ENCODE assay signal across 29 cellular contexts in the genomic region with DNA sequence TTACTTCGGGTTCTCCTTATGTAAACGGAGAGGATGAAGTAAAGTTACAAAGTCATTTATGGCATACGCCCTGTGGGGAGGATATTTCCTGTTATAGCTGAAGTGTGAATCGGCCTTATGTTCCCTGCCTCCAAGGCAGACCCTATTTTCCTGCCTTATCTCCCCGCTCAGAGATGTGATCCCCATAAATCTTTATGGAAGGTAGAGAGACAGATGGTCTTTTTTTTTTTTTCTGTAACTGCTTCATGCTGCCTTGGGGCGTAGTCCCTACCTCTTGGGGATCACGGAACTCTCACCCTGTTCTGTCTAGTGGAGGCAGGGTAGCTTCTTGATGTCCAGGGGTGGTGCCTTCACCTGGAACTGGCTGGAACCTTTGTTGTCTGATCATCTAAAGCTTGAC.
"Had no signal": no experiment of that assay in that cellular context is flagged by ENCODE, and none has a peak within 500 bp of the region (broad histone marks: within the 10 kb centered on the region; RNA-seq: fewer than 3 reads in every experiment).

No MANE protein-coding gene starts in this region.

- DNase-seq: activated CD4-positive, alpha-beta memory T cell treated with anti-CD3 and anti-CD28 coated beads, Interleukin-2, amount 10 ng/mL, durations not matched to agents 7 days and 5 days; activated CD4-positive, alpha-beta T cell treated with anti-CD3 and anti-CD28 coated beads for 1 hour; activated CD4-positive, alpha-beta T cell treated with anti-CD3 and anti-CD28 coated beads, Interleukin-2, amount 10 ng/mL, durations not matched to agents 7 days and 5 days; activated CD8-positive, alpha-beta memory T cell treated with anti-CD3 and anti-CD28 coated beads, Interleukin-2, amount 10 ng/mL, durations not matched to agents 7 days and 5 days; activated naive CD4-positive, alpha-beta T cell treated with Interleukin-2 at 50 U/mL for 16 hours; activated T-cell treated with anti-CD3 and anti-CD28 coated beads, Interleukin-2, amount 50 U/mL, for 72 hours; anterior cingulate cortex; body of pancreas; cortex of kidney; effector memory CD8-positive, alpha-beta T cell; foreskin fibroblast; heart right ventricle; left ventricle myocardium inferior; naive B cell; nucleus accumbens; pancreas; sigmoid colon; stimulated activated CD4-positive, alpha-beta T cell treated with anti-CD3 and anti-CD28 coated beads, Interleukin-15, amount 100 ng/mL, for 24 hours; stimulated activated CD4-positive, alpha-beta T cell treated with anti-CD3 and anti-CD28 coated beads, Interleukin-2, amount 100 ng/mL, for 24 hours; stimulated activated naive B cell treated with anti-CD40 and anti-IgM and Interleukin-4, amounts not matched to agents 10 μg/mL and 1 μg/mL and 100 μg/mL, for 72 hours; stomach; thyroid gland had no signal

- H3K4me3 Mint-ChIP-seq: activated CD4-positive, alpha-beta memory T cell treated with anti-CD3 and anti-CD28 coated beads, Interleukin-2, amount 10 ng/mL, durations not matched to agents 7 days and 5 days; activated CD4-positive, alpha-beta T cell treated with anti-CD3 and anti-CD28 coated beads, Interleukin-2, amount 10 ng/mL, durations not matched to agents 7 days and 5 days; activated CD8-positive, alpha-beta memory T cell treated with anti-CD3 and anti-CD28 coated beads, Interleukin-2, amount 10 ng/mL, durations not matched to agents 7 days and 5 days; activated naive CD8-positive, alpha-beta T cell; activated T-cell treated with anti-CD3 and anti-CD28 coated beads, Interleukin-2, amount 50 U/mL, for 72 hours; effector memory CD8-positive, alpha-beta T cell; neural crest cell; stimulated activated naive B cell treated with anti-CD40 and anti-IgM and Interleukin-4, amounts not matched to agents 10 μg/mL and 1 μg/mL and 100 μg/mL, for 72 hours; WTC11 had no signal

- H3K4me1 Mint-ChIP-seq: activated CD4-positive, alpha-beta memory T cell treated with anti-CD3 and anti-CD28 coated beads, Interleukin-2, amount 10 ng/mL, durations not matched to agents 7 days and 5 days; activated CD4-positive, alpha-beta T cell treated with anti-CD3 and anti-CD28 coated beads, Interleukin-2, amount 10 ng/mL, durations not matched to agents 7 days and 5 days; activated CD8-positive, alpha-beta memory T cell treated with anti-CD3 and anti-CD28 coated beads, Interleukin-2, amount 10 ng/mL, durations not matched to agents 7 days and 5 days; naive B cell; neural crest cell; stimulated activated naive B cell treated with anti-CD40 and anti-IgM and Interleukin-4, amounts not matched to agents 10 μg/mL and 1 μg/mL and 100 μg/mL, for 72 hours had no signal

- H3K4me3 ChIP-seq: body of pancreas, heart right ventricle, left ventricle myocardium inferior, lung, pancreas, prostate gland, sigmoid colon, SK-N-MC, smooth muscle cell, stomach, thyroid gland had no signal

- ATAC-seq: activated CD8-positive, alpha-beta memory T cell treated with anti-CD3 and anti-CD28 coated beads, Interleukin-2, amount 10 ng/mL, durations not matched to agents 7 days and 5 days; activated T-cell treated with anti-CD3 and anti-CD28 coated beads, Interleukin-2, amount 50 U/mL, for 72 hours; body of pancreas; effector memory CD8-positive, alpha-beta T cell; heart right ventricle; pancreas; stimulated activated naive B cell treated with anti-CD40 and anti-IgM and Interleukin-4, amounts not matched to agents 10 μg/mL and 1 μg/mL and 100 μg/mL, for 72 hours; WTC11 had no signal

- H3K4me1 ChIP-seq: pancreas, prostate gland, thyroid gland had no signal

- H3K27ac Mint-ChIP-seq: activated CD4-positive, alpha-beta memory T cell treated with anti-CD3 and anti-CD28 coated beads, Interleukin-2, amount 10 ng/mL, durations not matched to agents 7 days and 5 days; activated CD4-positive, alpha-beta T cell treated with anti-CD3 and anti-CD28 coated beads, Interleukin-2, amount 10 ng/mL, durations not matched to agents 7 days and 5 days; activated CD8-positive, alpha-beta memory T cell treated with anti-CD3 and anti-CD28 coated beads, Interleukin-2, amount 10 ng/mL, durations not matched to agents 7 days and 5 days; activated naive CD8-positive, alpha-beta T cell; activated T-cell treated with anti-CD3 and anti-CD28 coated beads, Interleukin-2, amount 50 U/mL, for 72 hours; naive B cell; stimulated activated naive B cell treated with anti-CD40 and anti-IgM and Interleukin-4, amounts not matched to agents 10 μg/mL and 1 μg/mL and 100 μg/mL, for 72 hours; WTC11 had no signal

- H3K9me3 Mint-ChIP-seq: activated CD4-positive, alpha-beta memory T cell treated with anti-CD3 and anti-CD28 coated beads, Interleukin-2, amount 10 ng/mL, durations not matched to agents 7 days and 5 days; activated CD4-positive, alpha-beta T cell treated with anti-CD3 and anti-CD28 coated beads, Interleukin-2, amount 10 ng/mL, durations not matched to agents 7 days and 5 days; activated T-cell treated with anti-CD3 and anti-CD28 coated beads, Interleukin-2, amount 50 U/mL, for 72 hours; effector memory CD8-positive, alpha-beta T cell; naive B cell; neural crest cell; stimulated activated naive B cell treated with anti-CD40 and anti-IgM and Interleukin-4, amounts not matched to agents 10 μg/mL and 1 μg/mL and 100 μg/mL, for 72 hours; WTC11 had no signal

- H3K27me3 ChIP-seq: body of pancreas, heart right ventricle, pancreas, sigmoid colon, stomach, thyroid gland had no signal

- H3K36me3 Mint-ChIP-seq: activated CD8-positive, alpha-beta memory T cell treated with anti-CD3 and anti-CD28 coated beads, Interleukin-2, amount 10 ng/mL, durations not matched to agents 7 days and 5 days; activated naive CD8-positive, alpha-beta T cell; naive B cell; stimulated activated naive B cell treated with anti-CD40 and anti-IgM and Interleukin-4, amounts not matched to agents 10 μg/mL and 1 μg/mL and 100 μg/mL, for 72 hours; WTC11 had no signal

- H3K9me3 ChIP-seq: body of pancreas, heart right ventricle, left ventricle myocardium inferior, pancreas, prostate gland, sigmoid colon, stomach, thyroid gland had no signal

- H3K27ac ChIP-seq: body of pancreas, heart right ventricle, left ventricle myocardium inferior, pancreas, prostate gland, sigmoid colon, SK-N-MC, stomach, thyroid gland had no signal

- H3K36me3 ChIP-seq: heart right ventricle, left ventricle myocardium inferior, pancreas, prostate gland, sigmoid colon, stomach, thyroid gland had no signal
